Comparison of ENCODE assay signal across 22 cellular contexts in genomic region chr7:33590902-33591301, GRCh38.
DNase-seq lines count a peak whose midpoint lies in the region; ATAC-seq and TF ChIP-seq lines count a peak whose summit lies in the region.
"Had no signal": no experiment of that assay in that cellular context is flagged by ENCODE, and none has a peak within 500 bp of the region (broad histone marks: within the 10 kb centered on the region; RNA-seq: fewer than 3 reads in every experiment).

No MANE protein-coding gene starts in this region.

- H3K9ac ChIP-seq in IMR-90 (ENCODE audit: low read depth, low read length): no peak overlapping the region

- no peak overlapping the region for H4K91ac ChIP-seq in IMR-90 (ENCODE audit: insufficient read depth, low read depth, low read length)

- DNase-seq in AG10803 (ENCODE audit: low read depth) (peak; percentile 47), IMR-90 (peak; percentile 73), brain microvascular endothelial cell (peak; percentile 33), glomerular visceral epithelial cell (ENCODE audit: extremely low spot score) (peak; percentile 12), uterus (no peak), tibial artery (no peak), NCI-H526 (lab: John Stamatoyannopoulos, UW) (no peak)
- DNase-seq in activated CD4-positive, CD25-positive, alpha-beta regulatory T cell treated with anti-CD3 and anti-CD28 coated beads, Interleukin-2, amount 50 U/mL, for 72 hours: no peak
- DNase-seq: activated CD4-positive, alpha-beta T cell treated with anti-CD3 and anti-CD28 coated beads for 4 hours; activated CD8-positive, alpha-beta memory T cell treated with anti-CD3 and anti-CD28 coated beads, Interleukin-2, amount 10 ng/mL, durations not matched to agents 7 days and 5 days; CD8-positive, alpha-beta memory T cell; cortex of kidney; DMS53; NCI-H2107; NCI-H524 treated with DMSO at 0.1 percent for 48 hours; nephron progenitor cell; right lobe of liver; SHP77; stimulated activated naive B cell treated with anti-CD40 and anti-IgM and Interleukin-4, amounts not matched to agents 10 μg/mL and 1 μg/mL and 100 μg/mL, for 72 hours had no signal

- no peak overlapping the region for H2BK5ac ChIP-seq in IMR-90 (ENCODE audit: low read depth, low read length, poor library complexity, severe bottlenecking)

- H3K4ac ChIP-seq in IMR-90 (ENCODE audit: low read depth, low read length): no peak overlapping the region

- H3K4me3 ChIP-seq in AG10803 (ENCODE audit: low read length): no peak overlapping the region
- H3K4me3 ChIP-seq in IMR-90 (ENCODE audit: insufficient read depth, low read depth, low read length): no peak overlapping the region
- no peak overlapping the region for H3K4me3 ChIP-seq in brain microvascular endothelial cell (ENCODE audit: low read depth, low read length)
- no peak overlapping the region for H3K4me3 ChIP-seq in uterus
- H3K4me3 ChIP-seq in tibial artery: no peak overlapping the region
- H3K4me3 ChIP-seq: gastroesophageal sphincter, HAP-1, right lobe of liver, thoracic aorta had no signal

- TF ChIP-seq CTCF in AG10803 (conservative IDR thresholded peaks at IDR 0.05; ENCODE audit: low read length) (no peak), IMR-90 (conservative IDR thresholded peaks at IDR 0.05; ENCODE audit: low read depth, low read length) (no peak), brain microvascular endothelial cell (IDR thresholded peaks at IDR 0.05; ENCODE audit: low read depth, low read length, missing control alignments) (no peak), uterus (IDR thresholded peaks at IDR 0.05) (no peak), tibial artery (IDR thresholded peaks at IDR 0.05) (no peak)

- H2BK20ac ChIP-seq in IMR-90 (ENCODE audit: low read depth, low read length): no peak overlapping the region

- no peak overlapping the region for H2AFZ ChIP-seq in IMR-90 (replicated peaks; ENCODE audit: low read length, poor library complexity)

- H3K9me3 ChIP-seq in IMR-90 (ENCODE audit: control insufficient read depth, insufficient read depth, low read length): no peaks in the 10 kb centered on the region
- H3K9me3 ChIP-seq in uterus: no peaks in the 10 kb centered on the region
- H3K9me3 ChIP-seq in tibial artery: no peaks in the 10 kb centered on the region
- H3K9me3 ChIP-seq: gastroesophageal sphincter, HAP-1, right lobe of liver, thoracic aorta had no signal

- H3K36me3 ChIP-seq in IMR-90 (ENCODE audit: control insufficient read depth, insufficient read depth, low read length) (no peaks in the 10 kb centered on the region), brain microvascular endothelial cell (replicated peaks) (no peaks in the 10 kb centered on the region), uterus (no peaks in the 10 kb centered on the region), tibial artery (no peaks in the 10 kb centered on the region)
- H3K36me3 ChIP-seq: gastroesophageal sphincter, HAP-1, right lobe of liver, thoracic aorta had no signal

- H3K56ac ChIP-seq in IMR-90 (ENCODE audit: extremely low read depth, insufficient read depth, low read length): no peak overlapping the region

- no peaks in the 10 kb centered on the region for H3K27me3 ChIP-seq in IMR-90 (ENCODE audit: control insufficient read depth, insufficient read depth, low read length)
- H3K27me3 ChIP-seq in brain microvascular endothelial cell (replicated peaks): no peaks in the 10 kb centered on the region
- no peaks in the 10 kb centered on the region for H3K27me3 ChIP-seq in uterus
- H3K27me3 ChIP-seq in tibial artery: no peaks in the 10 kb centered on the region
- H3K27me3 ChIP-seq: gastroesophageal sphincter, right lobe of liver had no signal

- no peak overlapping the region for H3K18ac ChIP-seq in IMR-90 (ENCODE audit: low read depth, low read length)

- BruUV-seq in IMR-90 (replicated peaks; lab: Mats Ljungman, UMichigan): no TSS peak

- peak; percentile 77 for ATAC-seq in IMR-90 (ENCODE audit: low read depth)
- ATAC-seq: activated CD8-positive, alpha-beta memory T cell treated with anti-CD3 and anti-CD28 coated beads, Interleukin-2, amount 10 ng/mL, durations not matched to agents 7 days and 5 days; gastroesophageal sphincter had no signal

- no peak overlapping the region for H4K5ac ChIP-seq in IMR-90 (ENCODE audit: low read depth, low read length)

- no CpG with 5 or more reads among the region's 1 CpG for WGBS in IMR-90 (ENCODE audit: extremely low coverage in 2 of 2, insufficient read length in 1 of 2), 2 experiments

- in situ Hi-C loops in IMR-90 (cut with MboI; ENCODE audit: low sequenced_read_pairs) (no loop called here), brain microvascular endothelial cell (cut with HindIII; ENCODE audit: low pct_ligation_motif_present, low sequenced_read_pairs) (no loop called here)

- H2AK9ac ChIP-seq in IMR-90 (replicated peaks; ENCODE audit: low read depth, low read length, poor library complexity): no peak overlapping the region

- TF ChIP-seq RAD21 in IMR-90 (IDR thresholded peaks at IDR 0.05; ENCODE audit: low read length): no peak

- TF ChIP-seq POLR2A in IMR-90 (IDR thresholded peaks at IDR 0.05; ENCODE audit: low read depth, low read length) (no peak), uterus (IDR thresholded peaks at IDR 0.05) (no peak)

- no peak overlapping the region for H2AK5ac ChIP-seq in IMR-90 (ENCODE audit: low read depth, low read length)

- intact Hi-C loops in IMR-90 (cut with micrococcal nuclease) (no loop called here), uterus (cut with DNase I; ENCODE audit: low total_unique reads) (no loop called here), tibial artery (cut with DNase I; ENCODE audit: low total_unique reads) (no loop called here)

- CTCF ChIA-PET in IMR-90 (lab: Yijun Ruan, JAX): interaction anchor here (1.0 kb wide), 1 partner anchor 131 kb away, joined by 3 read pairs; no protein-coding TSS in a partner anchor

- H3K9me1 ChIP-seq in IMR-90 (ENCODE audit: insufficient read depth, low read length): no peaks in the 10 kb centered on the region

- H4K8ac ChIP-seq in IMR-90 (ENCODE audit: low read depth in 2 of 2, low read length in 2 of 2): no peak overlapping the region

- peaks cover 3% of the 10 kb centered on the region; the same call in 1 of the 2 replicates for H3K4me1 ChIP-seq in IMR-90 (ENCODE audit: control insufficient read depth, insufficient read depth, low read length)
- H3K4me1 ChIP-seq in uterus: no peaks in the 10 kb centered on the region
- no peaks in the 10 kb centered on the region for H3K4me1 ChIP-seq in tibial artery
- H3K4me1 ChIP-seq: HAP-1, right lobe of liver had no signal

- H4K20me1 ChIP-seq in IMR-90 (ENCODE audit: insufficient read depth, low read length): no peaks in the 10 kb centered on the region

- dilution Hi-C loops in IMR-90 (cut with HindIII; ENCODE audit: low sequenced_read_pairs, unreplicated experiment): no loop called here

- H2BK15ac ChIP-seq in IMR-90 (ENCODE audit: low read depth, low read length): no peak overlapping the region

- H3K14ac ChIP-seq in IMR-90 (replicated peaks; ENCODE audit: low read depth, low read length): no peak overlapping the region

- no peak overlapping the region for H2BK120ac ChIP-seq in IMR-90 (ENCODE audit: low read depth, low read length)

- no peak overlapping the region for H3K23ac ChIP-seq in IMR-90 (ENCODE audit: low read depth, low read length)

- POLR2A ChIA-PET in IMR-90 (lab: Charles Lee; ENCODE audit: unreplicated experiment): no interaction called here

- no peaks in the 10 kb centered on the region for H3K79me1 ChIP-seq in IMR-90 (ENCODE audit: low read depth in 1 of 2, low read length in 2 of 2)

- H3K27ac ChIP-seq in IMR-90 (ENCODE audit: insufficient read depth, low read length): no peak overlapping the region
- H3K27ac ChIP-seq in brain microvascular endothelial cell: peak overlapping the region; percentile 61
- H3K27ac ChIP-seq in uterus: no peak overlapping the region
- H3K27ac ChIP-seq in tibial artery: no peak overlapping the region
- H3K27ac ChIP-seq: gastroesophageal sphincter, right lobe of liver, thoracic aorta had no signal

- H3K4me2 ChIP-seq in IMR-90 (ENCODE audit: low read depth, low read length): no peak overlapping the region

TF ChIP-seq in IMR-90, 13 proteins besides CTCF, POLR2A, EP300 and RAD21:
- no peak for TF ChIP-seq BHLHE40 (IDR thresholded peaks at IDR 0.05; ENCODE audit: low read depth, low read length)
- TF ChIP-seq MAZ (IDR thresholded peaks at IDR 0.05; ENCODE audit: borderline replicate concordance, low read depth, low read length): no peak

Comparison
In these comparisons a context has a peak if more than half of its experiments do, and no peak if none do; other contexts are left out.
1. DNase-seq: peak in AG10803 (single experiment), IMR-90 (single experiment), brain microvascular endothelial cell (single experiment) and glomerular visceral epithelial cell (single experiment); none in uterus (0 of 2), activated CD4-positive, CD25-positive, alpha-beta regulatory T cell treated with anti-CD3 and anti-CD28 coated beads, Interleukin-2, amount 50 U/mL, for 72 hours (single experiment), tibial artery (0 of 2) and NCI-H526 (0 of 2).